Comparison of ENCODE assay signal across 12 cellular contexts in the genomic region with DNA sequence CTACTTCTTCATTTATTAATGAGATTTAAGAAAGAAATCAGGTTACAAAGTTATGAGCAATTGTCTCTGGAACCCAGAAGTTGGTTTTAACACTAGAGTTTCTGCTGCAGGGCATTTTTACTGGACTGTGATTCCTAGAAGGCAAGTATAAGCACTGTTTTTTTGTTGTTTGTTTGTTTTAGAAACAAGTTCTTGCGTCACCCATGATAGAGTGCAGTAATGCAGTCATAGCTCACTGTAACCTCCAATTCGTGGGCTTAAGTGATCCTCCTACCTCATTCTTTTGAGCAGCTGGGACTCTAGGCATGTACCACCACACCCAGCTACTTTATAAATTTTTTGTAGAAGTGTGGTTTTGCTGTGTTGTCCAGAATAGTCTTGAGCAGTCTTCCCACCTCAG. TPM values are rescaled to one million over a fixed set of nuclear protein-coding genes. Genes with fewer than 3 reads are reported as not detected.
DNase-seq lines count a peak whose midpoint lies in the region; ATAC-seq and TF ChIP-seq lines count a peak whose summit lies in the region.
"Had no signal": no experiment of that assay in that cellular context is flagged by ENCODE, and none has a peak within 500 bp of the region (broad histone marks: within the 10 kb centered on the region; RNA-seq: fewer than 3 reads in every experiment).

No MANE protein-coding gene starts in this region.

- H3K27me3 ChIP-seq in PC-9 (ENCODE audit: insufficient read depth, low read depth), result no peaks in the 10 kb centered on the region
- H3K27me3 ChIP-seq: heart right ventricle had no signal

- DNase-seq in activated CD4-positive, alpha-beta T cell treated with anti-CD3 and anti-CD28 coated beads for 36 hours, result no peak
- DNase-seq in activated CD4-positive, alpha-beta T cell treated with anti-CD3 and anti-CD28 coated beads for 4 hours, result no peak
- DNase-seq in PC-9 (peak; percentile 10 to 87), fibroblast of gingiva (ENCODE audit: low read depth) (peak; percentile 73), skeletal muscle cell (ENCODE audit: low read depth) (peak; percentile 55), T-helper 9 cell (no peak), NCI-H2029 (lab: John Stamatoyannopoulos, UW) (no peak)
- DNase-seq in stimulated activated CD4-positive, alpha-beta T cell treated with anti-CD3 and anti-CD28 coated beads, Interleukin-2, amount 100 ng/mL, for 24 hours, result no peak
- DNase-seq: ACHN; activated CD8-positive, alpha-beta memory T cell treated with anti-CD3 and anti-CD28 coated beads, Interleukin-2, amount 10 ng/mL, durations not matched to agents 7 days and 5 days; heart right ventricle; stimulated activated CD4-positive, alpha-beta T cell treated with anti-CD3 and anti-CD28 coated beads, Interleukin-1b, Interleukin-23, amount 100 ng/mL, for 48 hours had no signal

- no peak for ATAC-seq in activated CD4-positive, alpha-beta T cell treated with anti-CD3 and anti-CD28 coated beads for 36 hours
- ATAC-seq: activated CD8-positive, alpha-beta memory T cell treated with anti-CD3 and anti-CD28 coated beads, Interleukin-2, amount 10 ng/mL, durations not matched to agents 7 days and 5 days had no signal

- H3K4me3 ChIP-seq in PC-9 (no peak overlapping the region), skeletal muscle cell (ENCODE audit: low read depth, low read length) (no peak overlapping the region)
- H3K4me3 ChIP-seq: heart right ventricle had no signal

- no peaks in the 10 kb centered on the region for H3K27me3 Mint-ChIP-seq in activated CD4-positive, alpha-beta T cell treated with anti-CD3 and anti-CD28 coated beads for 36 hours
- H3K27me3 Mint-ChIP-seq: activated CD8-positive, alpha-beta memory T cell treated with anti-CD3 and anti-CD28 coated beads, Interleukin-2, amount 10 ng/mL, durations not matched to agents 7 days and 5 days had no signal

- no peak overlapping the region for H3K4me2 ChIP-seq in PC-9

- H3K4me3 Mint-ChIP-seq in activated CD4-positive, alpha-beta T cell treated with anti-CD3 and anti-CD28 coated beads for 36 hours, result no peak overlapping the region
- H3K4me3 Mint-ChIP-seq: activated CD8-positive, alpha-beta memory T cell treated with anti-CD3 and anti-CD28 coated beads, Interleukin-2, amount 10 ng/mL, durations not matched to agents 7 days and 5 days had no signal

- TF ChIP-seq CTCF in PC-9 (conservative IDR thresholded peaks at IDR 0.05), result no peak

- peaks cover 89% of the 10 kb centered on the region for H3K79me2 ChIP-seq in PC-9 (ENCODE audit: low read depth)

- POLR2A ChIA-PET in activated CD4-positive, alpha-beta T cell treated with anti-CD3 and anti-CD28 coated beads for 36 hours (lab: Charles Lee), result interaction anchor here (0.9 kb wide), 1 partner anchor 19 kb away, joined by 3 read pairs; no protein-coding TSS in a partner anchor
- POLR2A ChIA-PET in PC-9 (lab: Charles Lee; ENCODE audit: unreplicated experiment), result interaction anchor here (0.7 kb wide), 1 partner anchor 21 kb away, joined by 3 read pairs; no protein-coding TSS in a partner anchor

- H3K9me3 Mint-ChIP-seq in activated CD4-positive, alpha-beta T cell treated with anti-CD3 and anti-CD28 coated beads for 36 hours (ENCODE audit: low read depth), result no peaks in the 10 kb centered on the region

- peak overlapping the region; percentile 70 for H3K27ac Mint-ChIP-seq in activated CD4-positive, alpha-beta T cell treated with anti-CD3 and anti-CD28 coated beads for 36 hours
- H3K27ac Mint-ChIP-seq: activated CD8-positive, alpha-beta memory T cell treated with anti-CD3 and anti-CD28 coated beads, Interleukin-2, amount 10 ng/mL, durations not matched to agents 7 days and 5 days had no signal

- H3K36me3 ChIP-seq in PC-9 (ENCODE audit: low read depth), result 0 out of 2 replicates have a peak, but pooled peaks cover 4% of the 10 kb centered on the region

- CTCF ChIA-PET in activated CD4-positive, alpha-beta T cell treated with anti-CD3 and anti-CD28 coated beads for 36 hours (lab: Charles Lee), result interaction anchor here (0.5 to 1.0 kb wide), 2 partner anchors 34 to 837 kb away, joined by 3 to 5 read pairs; no protein-coding TSS in a partner anchor
- CTCF ChIA-PET in PC-9 (lab: Charles Lee), result interaction anchor here (0.5 to 0.6 kb wide), 2 partner anchors 261 to 937 kb away, joined by 3 to 5 read pairs; no protein-coding TSS in a partner anchor

- no peaks in the 10 kb centered on the region for H3K9me3 ChIP-seq in PC-9 (ENCODE audit: insufficient read depth, low read depth)
- H3K9me3 ChIP-seq: heart right ventricle had no signal

- peaks cover 82% of the 10 kb centered on the region for H4K20me1 ChIP-seq in PC-9 (ENCODE audit: insufficient read depth)

- peaks cover 13% of the 10 kb centered on the region for H3K4me1 ChIP-seq in PC-9 (replicated peaks; ENCODE audit: insufficient read depth)

- peaks cover 29% of the 10 kb centered on the region for H3K36me3 Mint-ChIP-seq in activated CD4-positive, alpha-beta T cell treated with anti-CD3 and anti-CD28 coated beads for 36 hours (ENCODE audit: low read depth)

- no peaks in the 10 kb centered on the region for H3K9me2 ChIP-seq in PC-9 (ENCODE audit: insufficient read depth)

- H3F3A ChIP-seq in PC-9 (ENCODE audit: insufficient read depth, low read depth), result peaks cover 8% of the 10 kb centered on the region; the same call in 1 of the 2 replicates

- H3K27ac ChIP-seq in PC-9, result no peak overlapping the region
- H3K27ac ChIP-seq: heart right ventricle had no signal

- intact Hi-C loops in activated CD4-positive, alpha-beta T cell treated with anti-CD3 and anti-CD28 coated beads for 36 hours (cut with DNase I, micrococcal nuclease), result no loop called here
- intact Hi-C loops in PC-9 (cut with micrococcal nuclease; ENCODE audit: unreplicated experiment), result no loop called here

- no peak overlapping the region for H2AFZ ChIP-seq in PC-9

- peaks cover 87% of the 10 kb centered on the region for H3K4me1 Mint-ChIP-seq in activated CD4-positive, alpha-beta T cell treated with anti-CD3 and anti-CD28 coated beads for 36 hours

- no TSS peak for BruUV-seq in PC-9 (replicated peaks; lab: Mats Ljungman, UMichigan)

RNA-seq across cellular contexts. Expression of a gene that starts 25.6 kb away (rescaled TPM):
- 100 to 1,000 TPM; 174 to 242 TPM for total RNA-seq in activated CD4-positive, alpha-beta T cell treated with anti-CD3 and anti-CD28 coated beads for 36 hours
- 59.0 and 89.7 TPM in 2 replicates for total RNA-seq in PC-9 (2021)

RNA-seq across cellular contexts. Expression of a gene that starts 50.5 kb away (rescaled TPM):
- 100 to 1,000 TPM; 136 to 142 TPM for total RNA-seq in activated CD4-positive, alpha-beta T cell treated with anti-CD3 and anti-CD28 coated beads for 36 hours
- 75.7 and 84.9 TPM in 2 replicates for total RNA-seq in PC-9 (2021)

Comparison
In these comparisons a context has a peak if more than half of its experiments do, and no peak if none do; other contexts are left out.
1. DNase-seq: peak in PC-9 (2 of 2), fibroblast of gingiva (single experiment) and skeletal muscle cell (single experiment); none in activated CD4-positive, alpha-beta T cell treated with anti-CD3 and anti-CD28 coated beads for 36 hours (single experiment), activated CD4-positive, alpha-beta T cell treated with anti-CD3 and anti-CD28 coated beads for 4 hours (0 of 2), T-helper 9 cell (single experiment), NCI-H2029 (single experiment) and stimulated activated CD4-positive, alpha-beta T cell treated with anti-CD3 and anti-CD28 coated beads, Interleukin-2, amount 100 ng/mL, for 24 hours (0 of 2).